Comparison of ENCODE assay signal across 17 cellular contexts in the genomic region with DNA sequence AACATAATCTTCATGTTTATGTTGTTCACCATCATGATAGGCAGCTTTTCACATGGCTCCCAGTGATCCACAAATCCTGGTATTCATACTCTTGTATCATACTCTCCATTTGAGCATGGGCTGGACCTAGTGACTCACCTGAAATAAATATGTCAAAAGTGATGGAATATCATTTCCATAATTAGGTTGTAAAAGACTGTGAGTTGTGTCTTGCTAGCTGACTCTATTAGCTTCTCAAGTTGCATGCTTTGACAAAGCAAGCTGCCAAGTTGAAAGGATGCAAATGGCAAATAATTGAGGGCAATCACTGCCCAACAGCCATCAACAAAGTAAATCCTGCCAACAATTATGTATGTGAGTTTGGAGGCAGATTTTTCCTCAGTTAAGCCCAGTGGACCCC.
DNase-seq lines count a peak whose midpoint lies in the region; ATAC-seq and TF ChIP-seq lines count a peak whose summit lies in the region.
"Had no signal": no experiment of that assay in that cellular context is flagged by ENCODE, and none has a peak within 500 bp of the region (broad histone marks: within the 10 kb centered on the region; RNA-seq: fewer than 3 reads in every experiment).

No MANE protein-coding gene starts in this region.

- no peak for TF ChIP-seq POLR2A in suprapubic skin (IDR thresholded peaks at IDR 0.05)

- peaks cover 23% of the 10 kb centered on the region for H3K4me1 ChIP-seq in suprapubic skin
- H3K4me1 ChIP-seq: gastrocnemius medialis had no signal

- peak; percentile 58 for DNase-seq in ELR (ENCODE audit: low read depth)
- DNase-seq in NCI-H1417 (lab: John Stamatoyannopoulos, UW) = peak in 2 of 3 experiments; percentile 56 to 93
- DNase-seq in RKO (ENCODE audit: low spot score) = peak; percentile 9
- no peak for DNase-seq in left colon
- no peak for DNase-seq in D341Med (ENCODE audit: low spot score)
- DNase-seq in suprapubic skin (ENCODE audit: low spot score in 2 of 2) = no peak
- DNase-seq in ecto neural progenitor cell (ENCODE audit: low spot score) = no peak
- DNase-seq: activated CD4-positive, alpha-beta T cell treated with anti-CD3 and anti-CD28 coated beads, Interleukin-2, amount 50 U/mL, for 4 hours; activated T-cell treated with anti-CD3 and anti-CD28 coated beads, Interleukin-2, amount 50 U/mL, for 48 hours; central memory CD4-positive, alpha-beta T cell; endodermal cell; gastrocnemius medialis; GOT3; MM.1S; NCI-H345; stimulated activated CD4-positive, alpha-beta T cell treated with anti-CD3 and anti-CD28 coated beads, Interleukin-15, amount 100 ng/mL, for 24 hours had no signal

- no peaks in the 10 kb centered on the region for H3K36me3 ChIP-seq in suprapubic skin
- H3K36me3 ChIP-seq: gastrocnemius medialis had no signal

- no peak overlapping the region for H3K27ac ChIP-seq in suprapubic skin
- H3K27ac ChIP-seq: gastrocnemius medialis had no signal

- no peaks in the 10 kb centered on the region for H3K27me3 ChIP-seq in suprapubic skin
- H3K27me3 ChIP-seq: gastrocnemius medialis had no signal

- no peak for TF ChIP-seq EP300 in suprapubic skin (IDR thresholded peaks at IDR 0.05)

- ATAC-seq in left colon (peak; percentile 54), GM21528 (IDR thresholded peaks at IDR 0.05; ENCODE audit: low FRiP score, unreplicated experiment) (no peak)
- ATAC-seq: gastrocnemius medialis had no signal

- no peak overlapping the region for H3K4me3 ChIP-seq in suprapubic skin
- H3K4me3 ChIP-seq: gastrocnemius medialis had no signal

- no peaks in the 10 kb centered on the region for H3K9me3 ChIP-seq in suprapubic skin
- H3K9me3 ChIP-seq: gastrocnemius medialis had no signal

- no peak for TF ChIP-seq CTCF in suprapubic skin (IDR thresholded peaks at IDR 0.05)

- intact Hi-C loops in left colon (cut with DNase I, micrococcal nuclease) = no loop called here

Comparison
In these comparisons a context has a peak if more than half of its experiments do, and no peak if none do; other contexts are left out.
1. DNase-seq: peak in ELR (single experiment), NCI-H1417 (2 of 3) and RKO (single experiment); none in left colon (0 of 2), D341Med (single experiment), suprapubic skin (0 of 2) and ecto neural progenitor cell (single experiment).